Comparison of ENCODE assay signal across 16 cellular contexts in the genomic region with DNA sequence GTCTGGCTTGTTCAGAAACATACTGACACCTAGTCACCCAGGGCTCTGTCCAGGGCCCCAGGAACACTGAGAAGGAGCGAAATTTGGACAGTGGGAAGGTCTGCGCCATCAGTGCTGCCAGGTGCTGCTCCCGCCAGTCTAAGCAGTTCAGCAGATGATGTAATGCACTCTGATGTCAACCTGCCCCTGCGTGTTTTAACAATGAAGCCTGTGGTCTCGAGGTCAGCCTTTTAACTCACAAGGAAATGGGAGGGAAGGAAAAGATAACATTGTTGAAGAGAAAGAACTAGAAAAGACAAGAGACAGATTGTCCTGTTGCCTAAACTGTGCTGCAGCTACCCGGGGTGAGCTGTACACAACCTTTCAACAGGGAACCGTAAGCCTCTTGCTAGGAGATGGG.
DNase-seq lines count a peak whose midpoint lies in the region; ATAC-seq, FAIRE-seq and TF ChIP-seq lines count a peak whose summit lies in the region.
"Had no signal": no experiment of that assay in that cellular context is flagged by ENCODE, and none has a peak within 500 bp of the region (broad histone marks: within the 10 kb centered on the region; RNA-seq: fewer than 3 reads in every experiment).

No MANE protein-coding gene starts in this region.

- DNase-seq in HFFc6: no peak
- DNase-seq in RWPE1 (ENCODE audit: low spot score): no peak
- no peak for DNase-seq in endothelial cell (ENCODE audit: low spot score)
- DNase-seq in mucosa of gallbladder (ENCODE audit: low spot score): peak; percentile 65
- no peak for DNase-seq in uterus
- DNase-seq in H54 (ENCODE audit: insufficient read length, low spot score): no peak
- DNase-seq in DMS 273 (lab: John Stamatoyannopoulos, UW; ENCODE audit: unreplicated experiment): no peak
- DNase-seq: activated CD4-positive, alpha-beta memory T cell treated with anti-CD3 and anti-CD28 coated beads for 36 hours; CD4-positive, CD25-positive, alpha-beta regulatory T cell; effector CD4-positive, alpha-beta T cell; heart right ventricle; midbrain; NCI-H2227 treated with DMSO at 0.1 percent for 48 hours; T-helper 2 cell had no signal

- no peak for TF ChIP-seq CTCF in HFFc6 (IDR thresholded peaks at IDR 0.05)
- no peak for TF ChIP-seq CTCF in RWPE1 (conservative IDR thresholded peaks at IDR 0.05; ENCODE audit: low read depth)
- no peak for TF ChIP-seq CTCF in endothelial cell (IDR thresholded peaks at IDR 0.05; ENCODE audit: unreplicated experiment)
- no peak for TF ChIP-seq CTCF in uterus (IDR thresholded peaks at IDR 0.05)

- no peak overlapping the region for H3K4me3 ChIP-seq in uterus
- H3K4me3 ChIP-seq: heart right ventricle had no signal

- POLR2A ChIA-PET in RWPE1 (lab: Yijun Ruan, JAX; ENCODE audit: low non-redundant PET): no interaction called here

- H3K36me3 Mint-ChIP-seq in HFFc6 (ENCODE audit: low read depth) (peaks cover 43% of the 10 kb centered on the region), endothelial cell (ENCODE audit: low read depth, unreplicated experiment) (peaks cover 76% of the 10 kb centered on the region)

- H3K36me3 ChIP-seq in uterus: no peaks in the 10 kb centered on the region

- peak overlapping the region; percentile 73 for H3K27ac ChIP-seq in RWPE1
- H3K27ac ChIP-seq in uterus: peak overlapping the region in 1 of 2 donors; percentile 25

- peak overlapping the region; percentile 39; the same call in 1 of the 2 replicates for H3K27ac Mint-ChIP-seq in HFFc6
- H3K27ac Mint-ChIP-seq in endothelial cell (ENCODE audit: unreplicated experiment): peak overlapping the region; percentile 97

- intact Hi-C loops in uterus (cut with DNase I; ENCODE audit: low total_unique reads): no loop called here

- TF ChIP-seq POLR2A in uterus (IDR thresholded peaks at IDR 0.05) (no peak), H54 (IDR thresholded peaks at IDR 0.05; ENCODE audit: low read depth, low read length) (no peak)

- no peak for ATAC-seq in HG03469 (IDR thresholded peaks at IDR 0.05; ENCODE audit: unreplicated experiment)

- no peaks in the 10 kb centered on the region for H3K4me1 ChIP-seq in uterus

- FAIRE-seq in H54 (lab: Jason Lieb, UNC): no peak

- no peaks in the 10 kb centered on the region for H3K9me3 ChIP-seq in uterus
- H3K9me3 ChIP-seq: heart right ventricle had no signal

- H3K27me3 ChIP-seq in uterus: no peaks in the 10 kb centered on the region
- H3K27me3 ChIP-seq: heart right ventricle had no signal

- no peak overlapping the region for H3K4me3 Mint-ChIP-seq in HFFc6
- H3K4me3 Mint-ChIP-seq in endothelial cell (ENCODE audit: unreplicated experiment): peak overlapping the region; percentile 28
- H3K4me3 Mint-ChIP-seq: activated CD4-positive, alpha-beta memory T cell treated with anti-CD3 and anti-CD28 coated beads for 36 hours; activated naive CD4-positive, alpha-beta T cell treated with anti-CD3 and anti-CD28 coated beads, Interleukin-2, amount 50 U/mL, for 24 hours; CD4-positive, CD25-positive, alpha-beta regulatory T cell had no signal

- H3K9me3 Mint-ChIP-seq in HFFc6 (no peaks in the 10 kb centered on the region), endothelial cell (ENCODE audit: unreplicated experiment) (no peaks in the 10 kb centered on the region)
- H3K9me3 Mint-ChIP-seq: activated CD4-positive, alpha-beta memory T cell treated with anti-CD3 and anti-CD28 coated beads for 36 hours; activated naive CD4-positive, alpha-beta T cell treated with anti-CD3 and anti-CD28 coated beads, Interleukin-2, amount 50 U/mL, for 24 hours; CD4-positive, CD25-positive, alpha-beta regulatory T cell had no signal

- CTCF ChIA-PET in RWPE1 (lab: Yijun Ruan, JAX): interaction anchor here (0.7 to 0.9 kb wide), 2 partner anchors 159 to 199 kb away, joined by 3 read pairs; no protein-coding TSS in a partner anchor

- H3K27me3 Mint-ChIP-seq in HFFc6 (ENCODE audit: insufficient read depth) (peaks cover 2% of the 10 kb centered on the region), endothelial cell (ENCODE audit: unreplicated experiment) (peaks cover 7% of the 10 kb centered on the region)
- H3K27me3 Mint-ChIP-seq: activated CD4-positive, alpha-beta memory T cell treated with anti-CD3 and anti-CD28 coated beads for 36 hours; activated naive CD4-positive, alpha-beta T cell treated with anti-CD3 and anti-CD28 coated beads, Interleukin-2, amount 50 U/mL, for 24 hours; CD4-positive, CD25-positive, alpha-beta regulatory T cell had no signal

- H3K4me1 Mint-ChIP-seq in HFFc6 (ENCODE audit: low read depth) (peaks cover 42% of the 10 kb centered on the region), endothelial cell (ENCODE audit: unreplicated experiment) (peaks cover 24% of the 10 kb centered on the region)
